1 cellular context compared by ENCODE assay signal in the genomic region with DNA sequence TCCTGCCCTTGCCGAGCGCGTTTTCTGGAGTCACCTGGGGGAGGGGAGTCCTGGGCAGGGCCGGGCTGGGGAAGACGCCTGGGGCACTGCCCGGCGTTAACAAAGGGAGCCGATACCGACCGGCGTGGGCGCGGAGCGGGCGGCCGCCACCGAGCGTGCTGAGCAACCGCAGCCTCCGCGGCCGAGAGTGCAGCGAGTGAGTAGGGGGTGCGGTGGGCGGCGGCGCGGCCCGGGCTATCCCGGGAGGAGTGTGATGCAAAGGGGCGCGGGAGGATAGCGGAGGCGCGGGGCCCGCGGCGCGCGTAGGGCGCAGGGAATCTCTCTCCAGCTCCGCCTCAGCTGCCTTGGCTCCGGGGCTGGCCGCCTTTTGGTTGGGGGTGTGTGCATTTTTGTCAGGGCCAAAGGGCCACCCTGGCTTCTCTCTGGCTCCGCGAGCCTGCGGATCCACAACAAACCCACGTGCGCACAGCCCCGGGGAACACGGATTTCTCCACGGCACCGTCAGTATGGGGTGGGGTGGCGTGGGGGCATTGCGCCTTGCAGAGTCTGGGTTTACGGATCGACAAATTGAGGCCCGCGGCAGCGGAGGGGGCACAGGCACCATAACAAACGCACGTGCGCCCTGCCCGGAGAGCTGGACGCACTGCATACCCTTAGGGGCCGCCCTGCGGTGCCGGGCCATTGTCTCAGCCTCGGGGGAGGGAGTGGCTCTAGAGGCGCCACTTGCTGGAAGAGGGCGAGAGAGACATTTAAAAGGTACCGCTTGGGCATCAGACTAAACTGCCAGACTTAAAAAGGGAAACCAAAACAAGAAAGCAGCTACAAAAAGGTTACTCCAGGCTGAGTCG.
A peak's percentile ranks its signal among the peaks of the same experiment; 100 is the strongest.
TF ChIP-seq lines count a peak whose summit lies in the region.

No MANE protein-coding gene starts in this region.

TF ChIP-seq in HepG2, 621 proteins besides CTCF, POLR2A, EP300 and RAD21 (continued from another document and continues in another):
- no peak for TF ChIP-seq BCLAF1 (IDR thresholded peaks at IDR 0.05)
- no peak for TF ChIP-seq ELF3 (CRISPR knock-in tag; IDR thresholded peaks at IDR 0.05)
- TF ChIP-seq ZNF546 (CRISPR knock-in tag; conservative IDR thresholded peaks at IDR 0.05), result no peak
- 0 out of 2 replicates have a peak, but pooled peaks have one; percentile 15 for TF ChIP-seq CEBPG (CRISPR knock-in tag; IDR thresholded peaks at IDR 0.05)
- no peak for TF ChIP-seq TMF1 (CRISPR knock-in tag; IDR thresholded peaks at IDR 0.05; ENCODE audit: low read depth)
- TF ChIP-seq CC2D1A (CRISPR knock-in tag; IDR thresholded peaks at IDR 0.05), result no peak
- TF ChIP-seq, protein P1, sequence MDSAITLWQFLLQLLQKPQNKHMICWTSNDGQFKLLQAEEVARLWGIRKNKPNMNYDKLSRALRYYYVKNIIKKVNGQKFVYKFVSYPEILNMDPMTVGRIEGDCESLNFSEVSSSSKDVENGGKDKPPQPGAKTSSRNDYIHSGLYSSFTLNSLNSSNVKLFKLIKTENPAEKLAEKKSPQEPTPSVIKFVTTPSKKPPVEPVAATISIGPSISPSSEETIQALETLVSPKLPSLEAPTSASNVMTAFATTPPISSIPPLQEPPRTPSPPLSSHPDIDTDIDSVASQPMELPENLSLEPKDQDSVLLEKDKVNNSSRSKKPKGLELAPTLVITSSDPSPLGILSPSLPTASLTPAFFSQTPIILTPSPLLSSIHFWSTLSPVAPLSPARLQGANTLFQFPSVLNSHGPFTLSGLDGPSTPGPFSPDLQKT (CRISPR knock-in tag; IDR thresholded peaks at IDR 0.05; ENCODE audit: borderline replicate concordance), result no peak
- TF ChIP-seq ZKSCAN1 (IDR thresholded peaks at IDR 0.05; ENCODE audit: low read length), result no peak
- TF ChIP-seq ZNF549 (CRISPR knock-in tag; IDR thresholded peaks at IDR 0.05), result no peak
- no peak; the same call in 1 of the 2 replicates for TF ChIP-seq KMT2B (CRISPR knock-in tag; IDR thresholded peaks at IDR 0.05)
- no peak for TF ChIP-seq PBX3 (CRISPR knock-in tag; IDR thresholded peaks at IDR 0.05; ENCODE audit: borderline replicate concordance)
- no peak for TF ChIP-seq PHF20 (CRISPR knock-in tag; IDR thresholded peaks at IDR 0.05)
- peak; percentile 38; the same call in 1 of the 2 replicates for TF ChIP-seq ESRRA (CRISPR knock-in tag; IDR thresholded peaks at IDR 0.05; ENCODE audit: low read depth)
- 0 out of 2 replicates have a peak, but pooled peaks have one; percentile 23 for TF ChIP-seq ZNF30 (CRISPR knock-in tag; IDR thresholded peaks at IDR 0.05)
- TF ChIP-seq ZNF446 (CRISPR knock-in tag; IDR thresholded peaks at IDR 0.05), result peak; percentile 94
- no peak for TF ChIP-seq ZNF598 (CRISPR knock-in tag; IDR thresholded peaks at IDR 0.05; ENCODE audit: borderline replicate concordance)
- TF ChIP-seq ZNF580 (CRISPR knock-in tag; IDR thresholded peaks at IDR 0.05; ENCODE audit: borderline replicate concordance, low read depth), result no peak
- no peak for TF ChIP-seq ZNF674 (CRISPR knock-in tag; IDR thresholded peaks at IDR 0.05; ENCODE audit: low read depth)
- TF ChIP-seq ZNF296 (CRISPR knock-in tag; conservative IDR thresholded peaks at IDR 0.05), result no peak
- TF ChIP-seq, protein P2, sequence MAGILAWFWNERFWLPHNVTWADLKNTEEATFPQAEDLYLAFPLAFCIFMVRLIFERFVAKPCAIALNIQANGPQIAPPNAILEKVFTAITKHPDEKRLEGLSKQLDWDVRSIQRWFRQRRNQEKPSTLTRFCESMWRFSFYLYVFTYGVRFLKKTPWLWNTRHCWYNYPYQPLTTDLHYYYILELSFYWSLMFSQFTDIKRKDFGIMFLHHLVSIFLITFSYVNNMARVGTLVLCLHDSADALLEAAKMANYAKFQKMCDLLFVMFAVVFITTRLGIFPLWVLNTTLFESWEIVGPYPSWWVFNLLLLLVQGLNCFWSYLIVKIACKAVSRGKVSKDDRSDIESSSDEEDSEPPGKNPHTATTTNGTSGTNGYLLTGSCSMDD (CRISPR knock-in tag; IDR thresholded peaks at IDR 0.05), result no peak
- TF ChIP-seq HIC2 (CRISPR knock-in tag; IDR thresholded peaks at IDR 0.05; ENCODE audit: low read depth), result no peak
- peak; percentile 85 for TF ChIP-seq SOX5 (CRISPR knock-in tag; IDR thresholded peaks at IDR 0.05; ENCODE audit: borderline replicate concordance)
- no peak for TF ChIP-seq KAT8 (CRISPR knock-in tag; IDR thresholded peaks at IDR 0.05)
- TF ChIP-seq HNRNPUL1 (IDR thresholded peaks at IDR 0.05; ENCODE audit: low read depth, low read length), result no peak
- no peak for TF ChIP-seq SRSF9 (IDR thresholded peaks at IDR 0.05; ENCODE audit: borderline replicate concordance, insufficient read depth, low read depth, low read length, poor library complexity, severe bottlenecking)
- no peak for TF ChIP-seq SKI (IDR thresholded peaks at IDR 0.05; ENCODE audit: partially characterized antibody)
- no peak for TF ChIP-seq SAFB2 (CRISPR knock-in tag; IDR thresholded peaks at IDR 0.05; ENCODE audit: borderline replicate concordance, low read depth)
- TF ChIP-seq EHMT2 (IDR thresholded peaks at IDR 0.05; ENCODE audit: borderline replicate concordance, low read depth, low read length), result no peak
- no peak for TF ChIP-seq JUNB (CRISPR knock-in tag; IDR thresholded peaks at IDR 0.05; ENCODE audit: borderline replicate concordance)
- no peak for TF ChIP-seq ZNF251 (CRISPR knock-in tag; IDR thresholded peaks at IDR 0.05)
- no peak for TF ChIP-seq AKAP8 (CRISPR knock-in tag; IDR thresholded peaks at IDR 0.05)
- TF ChIP-seq, protein P3, sequence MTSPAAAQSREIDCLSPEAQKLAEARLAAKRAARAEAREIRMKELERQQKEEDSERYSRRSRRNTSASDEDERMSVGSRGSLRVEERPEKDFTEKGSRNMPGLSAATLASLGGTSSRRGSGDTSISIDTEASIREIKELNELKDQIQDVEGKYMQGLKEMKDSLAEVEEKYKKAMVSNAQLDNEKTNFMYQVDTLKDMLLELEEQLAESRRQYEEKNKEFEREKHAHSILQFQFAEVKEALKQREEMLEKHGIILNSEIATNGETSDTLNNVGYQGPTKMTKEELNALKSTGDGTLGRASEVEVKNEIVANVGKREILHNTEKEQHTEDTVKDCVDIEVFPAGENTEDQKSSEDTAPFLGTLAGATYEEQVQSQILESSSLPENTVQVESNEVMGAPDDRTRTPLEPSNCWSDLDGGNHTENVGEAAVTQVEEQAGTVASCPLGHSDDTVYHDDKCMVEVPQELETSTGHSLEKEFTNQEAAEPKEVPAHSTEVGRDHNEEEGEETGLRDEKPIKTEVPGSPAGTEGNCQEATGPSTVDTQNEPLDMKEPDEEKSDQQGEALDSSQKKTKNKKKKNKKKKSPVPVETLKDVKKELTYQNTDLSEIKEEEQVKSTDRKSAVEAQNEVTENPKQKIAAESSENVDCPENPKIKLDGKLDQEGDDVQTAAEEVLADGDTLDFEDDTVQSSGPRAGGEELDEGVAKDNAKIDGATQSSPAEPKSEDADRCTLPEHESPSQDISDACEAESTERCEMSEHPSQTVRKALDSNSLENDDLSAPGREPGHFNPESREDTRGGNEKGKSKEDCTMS (CRISPR knock-in tag; conservative IDR thresholded peaks at IDR 0.05), result no peak
- no peak for TF ChIP-seq STAT6 (CRISPR knock-in tag; IDR thresholded peaks at IDR 0.05; ENCODE audit: borderline replicate concordance)
- 0 out of 2 replicates have a peak, but pooled peaks have one; percentile 6 for TF ChIP-seq NCOA2 (CRISPR knock-in tag; IDR thresholded peaks at IDR 0.05)
- TF ChIP-seq GTF3A (CRISPR knock-in tag; conservative IDR thresholded peaks at IDR 0.05), result 0 out of 2 replicates have a peak, but pooled peaks have one; percentile 73
- TF ChIP-seq MAFG (CRISPR knock-in tag; IDR thresholded peaks at IDR 0.05), result no peak
- no peak for TF ChIP-seq THRA (CRISPR knock-in tag; IDR thresholded peaks at IDR 0.05; ENCODE audit: borderline replicate concordance)
- TF ChIP-seq SETDB1 (CRISPR knock-in tag; IDR thresholded peaks at IDR 0.05; ENCODE audit: borderline replicate concordance), result no peak
- TF ChIP-seq ZNF124 (CRISPR knock-in tag; IDR thresholded peaks at IDR 0.05), result no peak
- no peak for TF ChIP-seq PAF1 (CRISPR knock-in tag; IDR thresholded peaks at IDR 0.05)
- TF ChIP-seq ZNF564 (CRISPR knock-in tag; IDR thresholded peaks at IDR 0.05), result no peak
- TF ChIP-seq ZNF496 (CRISPR knock-in tag; IDR thresholded peaks at IDR 0.05; ENCODE audit: insufficient replicate concordance), result no peak
- TF ChIP-seq SUZ12 (IDR thresholded peaks at IDR 0.05; ENCODE audit: low read depth, low read length), result no peak
- no peak for TF ChIP-seq GATAD1 (CRISPR knock-in tag; IDR thresholded peaks at IDR 0.05)
- TF ChIP-seq SYNCRIP (IDR thresholded peaks at IDR 0.05; ENCODE audit: insufficient read depth, low read depth, low read length), result no peak
- no peak for TF ChIP-seq ETV6 (CRISPR knock-in tag; conservative IDR thresholded peaks at IDR 0.05)
- TF ChIP-seq ZNF275 (CRISPR knock-in tag; IDR thresholded peaks at IDR 0.05; ENCODE audit: borderline replicate concordance), result no peak
